27 cellular contexts compared by ENCODE assay signal in the genomic region with DNA sequence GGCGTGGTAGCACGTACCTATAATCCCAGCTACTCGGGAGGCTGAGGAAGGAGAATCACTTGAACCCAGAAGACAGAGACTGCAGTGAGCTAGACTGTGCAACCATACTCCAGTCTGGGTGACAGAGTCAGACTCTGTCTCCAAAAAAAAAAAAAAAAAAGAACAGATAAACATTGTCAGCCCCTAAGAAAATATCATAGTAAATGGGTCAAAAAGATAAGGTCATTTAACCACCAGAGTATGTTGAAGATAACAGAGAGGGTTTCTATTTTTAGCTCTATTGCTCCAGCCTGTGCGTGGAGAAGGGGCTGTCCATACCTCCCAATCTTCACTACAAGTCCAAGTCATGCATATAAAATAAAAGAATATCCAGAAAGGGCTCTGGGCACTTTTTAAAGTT.
"Had no signal": no experiment of that assay in that cellular context is flagged by ENCODE, and none has a peak within 500 bp of the region (broad histone marks: within the 10 kb centered on the region; RNA-seq: fewer than 3 reads in every experiment).

No MANE protein-coding gene starts in this region.

- ATAC-seq: activated CD8-positive, alpha-beta T cell treated with anti-CD3 and anti-CD28 coated beads for 36 hours; activated naive CD8-positive, alpha-beta T cell treated with anti-CD3 and anti-CD28 coated beads, Interleukin-2, amount 50 U/mL, for 24 hours; activated T-cell treated with anti-CD3 and anti-CD28 coated beads, Interleukin-2, amount 50 U/mL, for 4 hours; activated T-helper 17 cell treated with anti-CD3 and anti-CD28 coated beads, Interleukin-2, amount 50 U/mL, for 72 hours; stimulated activated effector memory CD8-positive, alpha-beta T cell treated with anti-CD3 and anti-CD28 coated beads, Interleukin-12 subunit alpha, Interleukin-12 subunit beta, amount 100 ng/mL, for 72 hours had no signal

- H3K27ac Mint-ChIP-seq: activated B cell treated with CpG ODN at 0.5 μM for 24 hours; activated CD8-positive, alpha-beta T cell treated with anti-CD3 and anti-CD28 coated beads for 36 hours; activated naive CD8-positive, alpha-beta T cell treated with anti-CD3 and anti-CD28 coated beads, Interleukin-2, amount 50 U/mL, for 24 hours; activated T-helper 17 cell treated with anti-CD3 and anti-CD28 coated beads, Interleukin-2, amount 50 U/mL, for 72 hours; stimulated activated effector memory CD8-positive, alpha-beta T cell treated with anti-CD3 and anti-CD28 coated beads, Interleukin-12 subunit alpha, Interleukin-12 subunit beta, amount 100 ng/mL, for 72 hours; stimulated activated naive CD8-positive, alpha-beta T cell treated with anti-CD3 and anti-CD28 coated beads, Interleukin-15, Interleukin-2, amounts not matched to agents 100 ng/mL and 50 ng/mL, for 24 hours had no signal

- H3K27ac ChIP-seq: colonic mucosa, epithelial cell of prostate, left lung, neutrophil, sigmoid colon, upper lobe of left lung, vagina had no signal

- H3K27me3 ChIP-seq: colonic mucosa, left lung, sigmoid colon, upper lobe of left lung, vagina had no signal

- H3K36me3 ChIP-seq: colonic mucosa, neutrophil had no signal

- H3K9me3 ChIP-seq: colonic mucosa, left lung, neutrophil, sigmoid colon, upper lobe of left lung, vagina had no signal

- H3K4me3 ChIP-seq: colonic mucosa, left lung, sigmoid colon, upper lobe of left lung, vagina had no signal

- H3K27me3 Mint-ChIP-seq: activated B cell treated with CpG ODN at 0.5 μM for 24 hours; activated T-helper 17 cell treated with anti-CD3 and anti-CD28 coated beads, Interleukin-2, amount 50 U/mL, for 72 hours; progenitor cell of endocrine pancreas had no signal

- DNase-seq: activated B cell treated with CpG ODN at 0.5 μM for 24 hours; activated CD4-positive, alpha-beta T cell treated with anti-CD3 and anti-CD28 coated beads, Interleukin-2, amount 50 U/mL, for 1 hour; activated CD8-positive, alpha-beta T cell treated with anti-CD3 and anti-CD28 coated beads for 36 hours; activated gamma-delta T cell treated with Interleukin-2 at 50 U/mL for 16 hours; activated naive CD4-positive, alpha-beta T cell treated with anti-CD3 and anti-CD28 coated beads, Interleukin-2, amount 50 U/mL, for 16 hours; activated naive CD8-positive, alpha-beta T cell treated with anti-CD3 and anti-CD28 coated beads, Interleukin-2, amount 50 U/mL, for 24 hours; activated T-cell treated with anti-CD3 and anti-CD28 coated beads, Interleukin-2, amount 50 U/mL, for 4 hours; cerebellar nuclear complex; colonic mucosa; effector CD8-positive, alpha-beta T cell; head of caudate nucleus; kidney glomerular epithelial cell; left lung; mammary epithelial cell; sigmoid colon; small intestine; stimulated activated CD4-positive, alpha-beta T cell treated with anti-CD3 and anti-CD28 coated beads, Interleukin-4, amount 100 ng/mL, for 24 hours; T-helper 9 cell; upper lobe of left lung had no signal

- H3K36me3 Mint-ChIP-seq: stimulated activated effector memory CD8-positive, alpha-beta T cell treated with anti-CD3 and anti-CD28 coated beads, Interleukin-12 subunit alpha, Interleukin-12 subunit beta, amount 100 ng/mL, for 72 hours had no signal

- H3K4me3 Mint-ChIP-seq: activated B cell treated with CpG ODN at 0.5 μM for 24 hours; activated CD8-positive, alpha-beta T cell treated with anti-CD3 and anti-CD28 coated beads for 36 hours; activated naive CD8-positive, alpha-beta T cell treated with anti-CD3 and anti-CD28 coated beads, Interleukin-2, amount 50 U/mL, for 24 hours; activated T-cell treated with anti-CD3 and anti-CD28 coated beads, Interleukin-2, amount 50 U/mL, for 4 hours; activated T-helper 17 cell treated with anti-CD3 and anti-CD28 coated beads, Interleukin-2, amount 50 U/mL, for 72 hours; nephron; stimulated activated effector memory CD8-positive, alpha-beta T cell treated with anti-CD3 and anti-CD28 coated beads, Interleukin-12 subunit alpha, Interleukin-12 subunit beta, amount 100 ng/mL, for 72 hours; stimulated activated naive CD8-positive, alpha-beta T cell treated with anti-CD3 and anti-CD28 coated beads, Interleukin-15, Interleukin-2, amounts not matched to agents 100 ng/mL and 50 ng/mL, for 24 hours had no signal
